ENCODE assay signal across 17 cellular contexts in the genomic region with DNA sequence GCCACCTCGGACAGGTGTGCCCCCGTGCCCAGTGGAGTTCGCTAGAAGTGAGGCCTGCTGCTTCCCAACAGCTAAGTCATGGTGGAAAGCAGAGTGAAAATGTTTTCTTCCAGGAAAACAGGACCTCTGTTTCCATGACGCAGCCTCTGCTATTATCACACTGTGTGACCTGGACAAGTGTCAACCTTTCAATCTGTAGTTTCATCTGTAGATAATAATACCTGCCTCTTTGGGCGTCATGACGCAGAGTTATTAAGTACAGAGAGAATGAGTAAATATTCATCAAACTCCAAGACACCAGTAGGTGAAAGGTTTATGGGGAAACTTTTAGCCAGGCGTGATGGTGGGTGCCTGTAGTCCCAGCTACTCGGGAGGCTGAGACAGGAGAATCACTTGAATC.
DNase-seq lines count a peak whose midpoint lies in the region; ATAC-seq and TF ChIP-seq lines count a peak whose summit lies in the region.
"Had no signal": no experiment of that assay in that cellular context is flagged by ENCODE, and none has a peak within 500 bp of the region (broad histone marks: within the 10 kb centered on the region; RNA-seq: fewer than 3 reads in every experiment).

No MANE protein-coding gene starts in this region.

- intact Hi-C loops in heart left ventricle (cut with DNase I) (loop anchor here in 8 of 10 donors (5.0 kb wide), 4 partner anchors 44 to 99 kb away; a partner anchor contains a TSS), cardiac septum (cut with DNase I) (loop anchor here (5.0 kb wide), 3 partner anchors 44 to 154 kb away; a partner anchor contains a TSS), left lung (cut with DNase I) (no loop called here)

- H2BK12ac ChIP-seq in mesenchymal stem cell (ENCODE audit: low read length in 2 of 2): peak overlapping the region; percentile 25 to 96

- no peak overlapping the region for H3K4me3 ChIP-seq in heart left ventricle
- H3K4me3 ChIP-seq in SJSA1: no peak overlapping the region
- H3K4me3 ChIP-seq in mesenchymal stem cell (ENCODE audit: insufficient read depth in 1 of 2, low read depth in 1 of 2, low read length in 2 of 2): no peak overlapping the region
- no peak overlapping the region for H3K4me3 ChIP-seq in skeletal muscle tissue (ENCODE audit: low read length in 3 of 3)
- no peak overlapping the region for H3K4me3 ChIP-seq in left lung
- H3K4me3 ChIP-seq: GM12878 had no signal

- H3K14ac ChIP-seq in mesenchymal stem cell (ENCODE audit: low read length in 2 of 2): no peak overlapping the region

- H3K9ac ChIP-seq in mesenchymal stem cell (ENCODE audit: low read length) (no peak overlapping the region), skeletal muscle tissue (ENCODE audit: low read depth in 1 of 3, low read length in 3 of 3) (no peak overlapping the region)

- no peak overlapping the region for H2AFZ ChIP-seq in mesenchymal stem cell (ENCODE audit: low read depth, low read length)

- no peak for ATAC-seq in heart left ventricle
- ATAC-seq in left lung: no peak
- no peak for ATAC-seq in GM18868 (IDR thresholded peaks at IDR 0.05; ENCODE audit: unreplicated experiment)
- ATAC-seq: GM12878 had no signal

- TF ChIP-seq POLR2A in heart left ventricle (IDR thresholded peaks at IDR 0.05): no peak

- H3K18ac ChIP-seq in mesenchymal stem cell (ENCODE audit: low read depth in 1 of 2, low read length in 2 of 2): peak overlapping the region in 1 of 2 experiments; percentile 30

- TF ChIP-seq CTCF in heart left ventricle (IDR thresholded peaks at IDR 0.05): no peak
- no peak for TF ChIP-seq CTCF in left lung (IDR thresholded peaks at IDR 0.05)

- H3K4ac ChIP-seq in mesenchymal stem cell (ENCODE audit: low read depth in 1 of 2, low read length in 2 of 2): no peak overlapping the region

- H3K4me1 ChIP-seq in heart left ventricle: peaks cover 0 to 63% (median 31%) of the 10 kb centered on the region in 12 donors
- H3K4me1 ChIP-seq in SJSA1 (replicated peaks): peaks cover 56% of the 10 kb centered on the region
- peaks cover 15% of the 10 kb centered on the region for H3K4me1 ChIP-seq in mesenchymal stem cell (ENCODE audit: control insufficient read depth, insufficient read depth, low read depth, low read length)
- H3K4me1 ChIP-seq in skeletal muscle tissue (ENCODE audit: control insufficient read depth in 3 of 3, insufficient read depth in 3 of 3, low read length in 3 of 3): peaks cover 9 to 30% (median 23%) of the 10 kb centered on the region in 3 donors
- H3K4me1 ChIP-seq in left lung: peaks cover 0 to 49% of the 10 kb centered on the region in 2 donors

- H4K8ac ChIP-seq in mesenchymal stem cell (ENCODE audit: low read length): no peak overlapping the region

- 93 to 96% (median 95%) methylated on average over 8 of the region's 8 CpGs for WGBS in heart left ventricle, 4 donors
- 98% methylated on average over 8 of the region's 8 CpGs for WGBS in mesenchymal stem cell

- H3K27ac ChIP-seq in heart left ventricle (peak overlapping the region in 11 of 12 donors; percentile 71 to 91 (median 86)), SJSA1 (0 out of 2 replicates have a peak overlapping the region, but pooled peaks have one; percentile 79), mesenchymal stem cell (ENCODE audit: low read length, poor library complexity, severe bottlenecking) (no peak overlapping the region), skeletal muscle tissue (ENCODE audit: low read depth, low read length) (peak overlapping the region; percentile 61), left lung (no peak overlapping the region)

- H2AK5ac ChIP-seq in mesenchymal stem cell (ENCODE audit: low read length, severe bottlenecking): peak overlapping the region; percentile 54

- DNase-seq in heart left ventricle: no peak
- no peak for DNase-seq in cardiac septum (ENCODE audit: low spot score)
- no peak for DNase-seq in SJSA1 (ENCODE audit: low read depth in 1 of 2, low spot score in 2 of 2)
- DNase-seq in mesenchymal stem cell: no peak
- DNase-seq in left lung: no peak
- no peak for DNase-seq in NCI-H1048 (lab: John Stamatoyannopoulos, UW)
- DNase-seq: Calu3; CD4-positive, CD25-positive, alpha-beta regulatory T cell; DMS79; H9; NCI-H1694 treated with DMSO at 0.1 percent for 48 hours; NCI-H446 treated with DMSO at 0.1 percent for 48 hours; NCI-H748 treated with DMSO at 0.1 percent for 48 hours; SIG-M5 had no signal

- no peak overlapping the region for H2BK120ac ChIP-seq in mesenchymal stem cell (ENCODE audit: low read depth, low read length)

- H2BK5ac ChIP-seq in mesenchymal stem cell (ENCODE audit: low read depth, low read length, poor library complexity, severe bottlenecking): no peak overlapping the region

- H2BK15ac ChIP-seq in mesenchymal stem cell (ENCODE audit: low read depth, poor library complexity, severe bottlenecking): no peak overlapping the region

- H3K36me3 ChIP-seq in heart left ventricle: no peaks in the 10 kb centered on the region
- H3K36me3 ChIP-seq in SJSA1: no peaks in the 10 kb centered on the region
- no peaks in the 10 kb centered on the region for H3K36me3 ChIP-seq in mesenchymal stem cell (ENCODE audit: control insufficient read depth in 1 of 2, insufficient read depth in 2 of 2, low read depth in 1 of 2, low read length in 2 of 2)
- no peaks in the 10 kb centered on the region for H3K36me3 ChIP-seq in skeletal muscle tissue (ENCODE audit: control insufficient read depth in 3 of 3, insufficient read depth in 3 of 3, low read length in 3 of 3)
- H3K36me3 ChIP-seq in left lung: no peaks in the 10 kb centered on the region

- H3K9me3 ChIP-seq in heart left ventricle: no peaks in the 10 kb centered on the region
- H3K9me3 ChIP-seq in SJSA1 (replicated peaks): no peaks in the 10 kb centered on the region
- no peaks in the 10 kb centered on the region for H3K9me3 ChIP-seq in mesenchymal stem cell (ENCODE audit: control insufficient read depth, low read length)
- H3K9me3 ChIP-seq in skeletal muscle tissue (ENCODE audit: control insufficient read depth in 3 of 3, low read length in 3 of 3): no peaks in the 10 kb centered on the region
- H3K9me3 ChIP-seq in left lung: no peaks in the 10 kb centered on the region

- H3K23ac ChIP-seq in mesenchymal stem cell (ENCODE audit: low read length in 2 of 2): no peak overlapping the region

- peak overlapping the region; percentile 64 for H4K91ac ChIP-seq in mesenchymal stem cell (ENCODE audit: low read length)

- H3K27me3 ChIP-seq in heart left ventricle (peaks cover 0 to 3% (median 0%) of the 10 kb centered on the region in 9 donors), SJSA1 (replicated peaks) (no peaks in the 10 kb centered on the region), mesenchymal stem cell (ENCODE audit: control insufficient read depth in 1 of 2, insufficient read depth in 1 of 2, low read length in 2 of 2) (no peaks in the 10 kb centered on the region), skeletal muscle tissue (ENCODE audit: control insufficient read depth in 3 of 3, insufficient read depth in 3 of 3, low read length in 3 of 3) (peaks cover 9 to 20% (median 10%) of the 10 kb centered on the region in 3 donors), left lung (peaks cover 0 to 19% of the 10 kb centered on the region in 2 donors)

- H3K4me2 ChIP-seq in mesenchymal stem cell (ENCODE audit: low read length, poor library complexity, severe bottlenecking): no peak overlapping the region

- no peaks in the 10 kb centered on the region for H3K79me1 ChIP-seq in mesenchymal stem cell (replicated peaks; ENCODE audit: low read length, poor library complexity, severe bottlenecking)

Comparison
In these comparisons a context has a peak if more than half of its experiments do, and no peak if none do; other contexts are left out.
1. H3K27ac ChIP-seq: peak in heart left ventricle (11 of 12), SJSA1 (single experiment) and skeletal muscle tissue (single experiment); none in mesenchymal stem cell (single experiment) and left lung (0 of 2).
2. intact Hi-C loops: an anchor here in heart left ventricle (5.0 kb wide) and cardiac septum (5.0 kb wide); none called in left lung.